8 cellular contexts compared by ENCODE assay signal in genomic region chr10:72248477-72249151, GRCh38. TPM values are rescaled to one million over a fixed set of nuclear protein-coding genes. Genes with fewer than 3 reads are reported as not detected.
DNase-seq lines count a peak whose midpoint lies in the region; ATAC-seq and TF ChIP-seq lines count a peak whose summit lies in the region.

No MANE protein-coding gene starts in this region.

- H3K9me3 ChIP-seq in ectodermal cell (ENCODE audit: control insufficient read depth, low read length) (no peaks in the 10 kb centered on the region), mononuclear cell (ENCODE audit: low read depth, low read length) (no peaks in the 10 kb centered on the region)

- peak overlapping the region; percentile 91 for H3K4me2 ChIP-seq in KMS-11

- DNase-seq in GM06990 (ENCODE audit: extremely low read depth, insufficient read length) (peak; percentile 91), NCI-H2081 treated with DMSO at 0.1 percent for 48 hours (lab: John Stamatoyannopoulos, UW) (no peak)
- peak; percentile 47 to 57 for DNase-seq in activated CD4-positive, alpha-beta T cell treated with anti-CD3 and anti-CD28 coated beads, Interleukin-2, amount 50 U/mL, for 4 hours
- DNase-seq in stimulated activated CD8-positive, alpha-beta memory T cell treated with anti-CD3 and anti-CD28 coated beads, Interleukin-7, amount 100 ng/mL, for 24 hours (ENCODE audit: low read depth): peak; percentile 29

- H3K27me3 ChIP-seq in GM06990 (replicated peaks; ENCODE audit: control insufficient read depth, insufficient read depth, low read length) (no peaks in the 10 kb centered on the region), KMS-11 (ENCODE audit: insufficient read depth, low read depth) (no peaks in the 10 kb centered on the region), ectodermal cell (ENCODE audit: control insufficient read depth, insufficient read depth, low read length, poor library complexity, severe bottlenecking) (no peaks in the 10 kb centered on the region), mononuclear cell (ENCODE audit: insufficient read depth, low read length) (no peaks in the 10 kb centered on the region)

- ATAC-seq in GM21619 (IDR thresholded peaks at IDR 0.05; ENCODE audit: unreplicated experiment): peak; percentile 79

- WGBS in ectodermal cell, 2 experiments: 30 to 36% methylated on average over 10 of the region's 10 CpGs

- H3K9ac ChIP-seq in KMS-11: peak overlapping the region; percentile 43; the same call in 1 of the 2 replicates

- H2AFZ ChIP-seq in KMS-11 (ENCODE audit: low read depth): peak overlapping the region; percentile 51; the same call in 1 of the 2 replicates

- H3K4me1 ChIP-seq in KMS-11 (ENCODE audit: low read depth, poor library complexity, severe bottlenecking): peaks cover 81% of the 10 kb centered on the region
- peaks cover 17% of the 10 kb centered on the region for H3K4me1 ChIP-seq in ectodermal cell (ENCODE audit: control insufficient read depth, insufficient read depth, low read length)
- H3K4me1 ChIP-seq in mononuclear cell (ENCODE audit: insufficient read depth, low read length): peaks cover 87% of the 10 kb centered on the region

- H3K27ac ChIP-seq in KMS-11 (peak overlapping the region; percentile 79), ectodermal cell (ENCODE audit: insufficient read depth, low read depth, low read length, poor library complexity, severe bottlenecking) (peak overlapping the region; percentile 36)

- H3K4me3 ChIP-seq in GM06990 (replicated peaks; ENCODE audit: low read depth, low read length): peak overlapping the region; percentile 36
- H3K4me3 ChIP-seq in KMS-11 (IDR thresholded peaks at IDR 0.05; ENCODE audit: insufficient read depth, low read depth, low read length): no peak overlapping the region
- H3K4me3 ChIP-seq in ectodermal cell (ENCODE audit: insufficient read depth, low read depth, low read length): no peak overlapping the region
- peak overlapping the region; percentile 17 for H3K4me3 ChIP-seq in mononuclear cell (ENCODE audit: low read length)

- H3K36me3 ChIP-seq in GM06990 (ENCODE audit: control insufficient read depth, insufficient read depth, low read length) (no peaks in the 10 kb centered on the region), KMS-11 (ENCODE audit: insufficient read depth) (no peaks in the 10 kb centered on the region), ectodermal cell (ENCODE audit: control insufficient read depth, insufficient read depth, low read length) (no peaks in the 10 kb centered on the region)

- H3K79me2 ChIP-seq in KMS-11 (ENCODE audit: insufficient read depth, low read depth): no peaks in the 10 kb centered on the region

- no peaks in the 10 kb centered on the region for H4K20me1 ChIP-seq in KMS-11 (ENCODE audit: insufficient read depth)

- TF ChIP-seq CTCF in GM06990 (IDR thresholded peaks at IDR 0.05; ENCODE audit: insufficient read depth, low read length, poor library complexity, severe bottlenecking) (no peak), KMS-11 (conservative IDR thresholded peaks at IDR 0.05; ENCODE audit: low read depth, low read length) (no peak)

RNA-seq across cellular contexts. Expression of gene DDIT4, which starts 25.1 kb away (rescaled TPM):
- polyA plus RNA-seq in ectodermal cell (2013, experiment 1 of 4): 134 TPM
- polyA plus RNA-seq in ectodermal cell (2013, experiment 2 of 4): 102 TPM
- polyA plus RNA-seq in ectodermal cell (2013, experiment 3 of 4): 101 TPM
- polyA plus RNA-seq in ectodermal cell (2013, experiment 4 of 4): 107 TPM
- 533 TPM for total RNA-seq in mononuclear cell

RNA-seq across cellular contexts. Expression of gene ASCC1, which starts 32.5 kb away (rescaled TPM):
- 48.7 TPM for polyA plus RNA-seq in ectodermal cell (2013, experiment 1 of 4)
- 51.9 TPM for polyA plus RNA-seq in ectodermal cell (2013, experiment 2 of 4)
- 37.1 TPM for polyA plus RNA-seq in ectodermal cell (2013, experiment 3 of 4)
- polyA plus RNA-seq in ectodermal cell (2013, experiment 4 of 4): 40.4 TPM
- total RNA-seq in mononuclear cell: 14.2 TPM

RNA-seq across cellular contexts. Expression of gene ANAPC16, which starts 32.8 kb away (rescaled TPM):
- polyA plus RNA-seq in ectodermal cell (2013, experiment 1 of 4): 101 TPM
- 107 TPM for polyA plus RNA-seq in ectodermal cell (2013, experiment 2 of 4)
- polyA plus RNA-seq in ectodermal cell (2013, experiment 3 of 4): 86.1 TPM
- 102 TPM for polyA plus RNA-seq in ectodermal cell (2013, experiment 4 of 4)
- 92.6 TPM for total RNA-seq in mononuclear cell

Comparison
In these comparisons a context has a peak if more than half of its experiments do, and no peak if none do; other contexts are left out.
1. H3K4me3 ChIP-seq: peak in GM06990 (single experiment) and mononuclear cell (single experiment); none in KMS-11 (single experiment) and ectodermal cell (single experiment).